In the genomic region with DNA sequence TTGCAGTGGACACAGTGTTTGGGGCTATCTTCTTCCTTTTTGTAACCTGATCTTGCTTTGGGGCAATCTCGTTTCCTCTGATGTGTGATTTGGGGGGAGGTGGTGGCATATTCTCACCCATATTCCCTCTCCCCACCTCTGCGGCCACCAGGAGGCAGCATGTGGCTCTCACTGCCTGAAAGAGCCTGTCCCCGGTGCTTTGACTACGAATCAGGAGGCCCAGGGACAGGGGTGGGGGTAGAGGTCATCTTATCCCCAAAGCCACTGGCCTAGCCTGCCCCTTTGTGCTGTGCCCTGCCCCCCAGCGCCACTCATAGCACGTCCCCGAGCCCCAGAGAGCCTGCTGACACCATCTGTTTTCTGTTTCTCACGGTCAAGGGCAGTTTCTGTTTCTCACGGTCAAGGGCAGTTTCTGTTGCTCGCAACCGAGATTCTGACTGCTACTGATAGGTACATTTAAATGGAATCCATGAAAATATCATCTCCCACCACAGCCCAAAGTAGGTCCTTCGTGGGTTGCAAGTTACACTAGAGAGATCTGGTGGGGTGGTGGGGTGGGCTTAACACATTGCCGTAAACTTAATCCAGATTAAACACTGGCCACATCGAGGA, we compare ENCODE assay signal across 8 cellular contexts. TPM values are rescaled to one million over a fixed set of nuclear protein-coding genes. Genes with fewer than 3 reads are reported as not detected.
DNase-seq lines count a peak whose midpoint lies in the region; ATAC-seq and TF ChIP-seq lines count a peak whose summit lies in the region.

No MANE protein-coding gene starts in this region.

- H3K4me1 Mint-ChIP-seq in activated naive CD8-positive, alpha-beta T cell treated with anti-CD3 and anti-CD28 coated beads for 36 hours: no peaks in the 10 kb centered on the region

- no peaks in the 10 kb centered on the region for H3K9me3 Mint-ChIP-seq in activated naive CD8-positive, alpha-beta T cell treated with anti-CD3 and anti-CD28 coated beads for 36 hours

- no peaks in the 10 kb centered on the region for H3K27me3 Mint-ChIP-seq in activated naive CD8-positive, alpha-beta T cell treated with anti-CD3 and anti-CD28 coated beads for 36 hours

- H3K4me1 ChIP-seq in RWPE2 (ENCODE audit: insufficient read depth, poor library complexity, severe bottlenecking) (no peaks in the 10 kb centered on the region), iPS DF 6.9 (ENCODE audit: control insufficient read depth, insufficient read depth, low read length) (peaks cover 1% of the 10 kb centered on the region; the same call in 1 of the 2 replicates)

- no CpG with 5 or more reads among the region's 14 CpGs for WGBS in iPS DF 6.9 (ENCODE audit: insufficient coverage, insufficient read length)

- H3K9me3 ChIP-seq in RWPE2 (ENCODE audit: severe bottlenecking): no peaks in the 10 kb centered on the region
- no peaks in the 10 kb centered on the region for H3K9me3 ChIP-seq in iPS DF 6.9 (ENCODE audit: control insufficient read depth, insufficient read depth, low read length)

- no peaks in the 10 kb centered on the region for H3K27me3 ChIP-seq in RWPE2 (ENCODE audit: insufficient read depth, poor library complexity, severe bottlenecking)
- H3K27me3 ChIP-seq in iPS DF 6.9 (ENCODE audit: control insufficient read depth, insufficient read depth, low read length): no peaks in the 10 kb centered on the region

- H3K27ac ChIP-seq in RWPE2 (ENCODE audit: poor library complexity, severe bottlenecking) (no peak overlapping the region), iPS DF 6.9 (ENCODE audit: low read length) (no peak overlapping the region)

- peak; percentile 6 for TF ChIP-seq CTCF in RWPE2 (IDR thresholded peaks at IDR 0.05; ENCODE audit: poor library complexity, severe bottlenecking)

- H3K36me3 Mint-ChIP-seq in activated naive CD8-positive, alpha-beta T cell treated with anti-CD3 and anti-CD28 coated beads for 36 hours: no peaks in the 10 kb centered on the region

- no peak overlapping the region for H3K4me3 Mint-ChIP-seq in activated naive CD8-positive, alpha-beta T cell treated with anti-CD3 and anti-CD28 coated beads for 36 hours

- H3K4me3 ChIP-seq in RWPE2 (ENCODE audit: severe bottlenecking): no peak overlapping the region
- H3K4me3 ChIP-seq in iPS DF 6.9 (ENCODE audit: low read length): no peak overlapping the region

- no peak overlapping the region for H3K27ac Mint-ChIP-seq in activated naive CD8-positive, alpha-beta T cell treated with anti-CD3 and anti-CD28 coated beads for 36 hours

- H3K36me3 ChIP-seq in RWPE2 (ENCODE audit: low read depth) (no peaks in the 10 kb centered on the region), iPS DF 6.9 (ENCODE audit: control insufficient read depth, insufficient read depth, low read length) (no peaks in the 10 kb centered on the region)

- DNase-seq in ELR (ENCODE audit: low read depth) (peak; percentile 38), RWPE2 (ENCODE audit: low spot score) (no peak), iPS DF 6.9 (ENCODE audit: low read depth, low spot score) (peak; percentile 71)
- DNase-seq in activated naive CD8-positive, alpha-beta T cell treated with anti-CD3 and anti-CD28 coated beads for 36 hours: peak; percentile 44
- DNase-seq in stimulated activated CD4-positive, alpha-beta T cell treated with anti-CD3 and anti-CD28 coated beads, Interleukin-2, amount 100 ng/mL, for 4 hours (ENCODE audit: low read depth): peak; percentile 9

- ATAC-seq in HG02642 (IDR thresholded peaks at IDR 0.05; ENCODE audit: poor library complexity, unreplicated experiment) (peak; percentile 85), RWPE2 (ENCODE audit: low read depth) (no peak), GM19397 (IDR thresholded peaks at IDR 0.05; ENCODE audit: unreplicated experiment) (no peak), HG03159 (IDR thresholded peaks at IDR 0.05; ENCODE audit: unreplicated experiment) (no peak)

RNA-seq across cellular contexts. Expression of gene PHYH, which starts 28.2 kb away (rescaled TPM):
- total RNA-seq in activated naive CD8-positive, alpha-beta T cell treated with anti-CD3 and anti-CD28 coated beads for 36 hours: 10 to 100 TPM; 14.4 to 16.6 TPM

RNA-seq across cellular contexts. Expression of gene UCMA, which starts 37.5 kb away (rescaled TPM):
- total RNA-seq in activated naive CD8-positive, alpha-beta T cell treated with anti-CD3 and anti-CD28 coated beads for 36 hours: not detected
